ENCODE assay signal across 10 cellular contexts in genomic region chr9:14992516-14992915, GRCh38.
A peak's percentile ranks its signal among the peaks of the same experiment; 100 is the strongest.
DNase-seq lines count a peak whose midpoint lies in the region; ATAC-seq and TF ChIP-seq lines count a peak whose summit lies in the region.
"Had no signal": no experiment of that assay in that cellular context is flagged by ENCODE, and none has a peak within 500 bp of the region (broad histone marks: within the 10 kb centered on the region; RNA-seq: fewer than 3 reads in every experiment).

No MANE protein-coding gene starts in this region.

- TF ChIP-seq POLR2A in Peyer's patch (IDR thresholded peaks at IDR 0.05) = no peak

- H3K9me3 ChIP-seq in Peyer's patch = no peaks in the 10 kb centered on the region
- no peaks in the 10 kb centered on the region for H3K9me3 ChIP-seq in skeletal muscle tissue (ENCODE audit: control insufficient read depth in 3 of 3, low read length in 3 of 3)
- no peaks in the 10 kb centered on the region for H3K9me3 ChIP-seq in SJCRH30 (replicated peaks)

- DNase-seq in NCI-H2227 (lab: John Stamatoyannopoulos, UW; ENCODE audit: unreplicated experiment) = peak; percentile 43
- no peak for DNase-seq in NCI-H2227 treated with DMSO at 0.1 percent for 48 hours (lab: John Stamatoyannopoulos, UW)
- no peak for DNase-seq in Peyer's patch
- DNase-seq in fibroblast of the aortic adventitia (ENCODE audit: low read depth) = peak; percentile 2
- DNase-seq in foreskin melanocyte = no peak
- no peak for DNase-seq in SJCRH30
- DNase-seq: cortex of kidney had no signal

- no peak overlapping the region for H3K27ac ChIP-seq in Peyer's patch
- peak overlapping the region; percentile 60 for H3K27ac ChIP-seq in skeletal muscle tissue (ENCODE audit: low read depth, low read length)
- no peak overlapping the region for H3K27ac ChIP-seq in SJCRH30
- H3K27ac ChIP-seq: BLaER1 treated with 17β-estradiol and CSF1 and Interleukin-3, amounts not matched to agents 10 nM and 100 nM had no signal

- H3K4me1 ChIP-seq in Peyer's patch = no peaks in the 10 kb centered on the region
- H3K4me1 ChIP-seq in skeletal muscle tissue (ENCODE audit: control insufficient read depth in 3 of 3, insufficient read depth in 3 of 3, low read length in 3 of 3) = peaks cover 3 to 12% (median 4%) of the 10 kb centered on the region in 3 donors
- H3K4me1 ChIP-seq in SJCRH30 = no peaks in the 10 kb centered on the region

- H3K9ac ChIP-seq in skeletal muscle tissue (ENCODE audit: low read depth in 1 of 3, low read length in 3 of 3) = peak overlapping the region in 1 of 3 donors; percentile 75
- H3K9ac ChIP-seq: BLaER1 treated with 17β-estradiol and CSF1 and Interleukin-3, amounts not matched to agents 10 nM and 100 nM had no signal

- H3K36me3 ChIP-seq in Peyer's patch (no peaks in the 10 kb centered on the region), skeletal muscle tissue (ENCODE audit: control insufficient read depth in 3 of 3, insufficient read depth in 3 of 3, low read length in 3 of 3) (no peaks in the 10 kb centered on the region), SJCRH30 (no peaks in the 10 kb centered on the region)
- H3K36me3 ChIP-seq: BLaER1 treated with 17β-estradiol and CSF1 and Interleukin-3, amounts not matched to agents 10 nM and 100 nM had no signal

- no peaks in the 10 kb centered on the region for H3K27me3 ChIP-seq in Peyer's patch
- no peaks in the 10 kb centered on the region for H3K27me3 ChIP-seq in skeletal muscle tissue (ENCODE audit: control insufficient read depth in 3 of 3, insufficient read depth in 3 of 3, low read length in 3 of 3)
- H3K27me3 ChIP-seq in SJCRH30 = no peaks in the 10 kb centered on the region
- H3K27me3 ChIP-seq: BLaER1 treated with 17β-estradiol and CSF1 and Interleukin-3, amounts not matched to agents 10 nM and 100 nM had no signal

- TF ChIP-seq CTCF in Peyer's patch (IDR thresholded peaks at IDR 0.05) = no peak
- no peak for TF ChIP-seq CTCF in fibroblast of the aortic adventitia (IDR thresholded peaks at IDR 0.05; ENCODE audit: insufficient read depth, low read length)

- ATAC-seq in HG02610 (IDR thresholded peaks at IDR 0.05; ENCODE audit: unreplicated experiment) = no peak

- H3K4me3 ChIP-seq in Peyer's patch (peak overlapping the region in 3 of 4 donors; percentile 35 to 77 (median 60)), fibroblast of the aortic adventitia (ENCODE audit: low read depth, low read length) (peak overlapping the region; percentile 66), skeletal muscle tissue (ENCODE audit: low read length in 3 of 3) (peak overlapping the region; percentile 88 to 89 (median 88)), SJCRH30 (no peak overlapping the region)
- H3K4me3 ChIP-seq: BLaER1 treated with 17β-estradiol and CSF1 and Interleukin-3, amounts not matched to agents 10 nM and 100 nM had no signal

Comparison
In these comparisons a context has a peak if more than half of its experiments do, and no peak if none do; other contexts are left out.
1. DNase-seq: peak in NCI-H2227 (single experiment) and fibroblast of the aortic adventitia (single experiment); none in NCI-H2227 treated with DMSO at 0.1 percent for 48 hours (single experiment), Peyer's patch (0 of 3), foreskin melanocyte (single experiment) and SJCRH30 (0 of 2).